ENCODE assay signal across 1 cellular context in the genomic region with DNA sequence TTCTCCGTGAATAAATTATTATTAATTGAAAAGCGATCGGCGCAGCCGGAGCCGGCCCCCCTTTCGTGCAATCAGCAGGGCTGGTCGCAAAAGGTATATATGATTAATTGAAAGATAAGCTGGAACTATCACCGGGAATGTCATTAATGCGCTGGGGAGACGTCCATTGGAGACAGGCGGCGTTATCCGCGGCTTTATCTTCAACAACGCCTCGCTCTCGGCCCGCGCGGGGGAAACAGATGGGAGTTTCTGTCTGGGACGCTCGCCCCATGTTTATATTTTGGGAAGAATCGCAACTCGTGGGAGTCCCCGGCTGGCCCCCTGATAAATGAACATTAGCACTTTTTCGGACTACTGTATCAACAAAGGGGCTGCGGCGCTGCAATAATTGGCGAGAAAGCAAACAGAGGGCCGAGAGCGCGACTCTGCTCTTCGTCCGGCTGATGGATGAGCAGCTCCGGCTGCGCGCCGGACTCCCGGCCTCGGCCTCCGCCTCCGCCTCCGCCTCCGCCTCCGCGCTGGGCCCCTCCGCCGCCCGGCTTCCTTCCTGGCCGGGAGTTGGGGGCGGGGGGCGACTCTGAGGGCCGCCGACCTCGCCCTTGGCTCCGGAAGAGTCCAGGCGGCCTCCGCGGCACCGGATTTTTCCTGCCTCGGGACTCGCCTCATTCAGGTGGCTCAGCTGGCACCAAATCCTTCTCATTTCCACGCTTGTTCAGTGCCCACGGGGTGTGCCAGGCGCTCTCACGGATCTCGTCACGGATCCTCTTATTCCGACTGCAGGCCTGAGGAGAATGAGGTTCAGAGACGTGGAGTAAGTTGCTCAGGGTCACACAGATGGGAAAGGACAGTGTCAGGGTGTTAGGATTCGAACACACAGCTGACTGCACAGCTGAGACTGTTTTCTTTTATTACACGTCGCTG.
TF ChIP-seq lines count a peak whose summit lies in the region.

No MANE protein-coding gene starts in this region.

TF ChIP-seq in GM23338, 12 proteins besides CTCF, POLR2A, EP300 and RAD21 (continued from another document):
- TF ChIP-seq, protein P1, sequence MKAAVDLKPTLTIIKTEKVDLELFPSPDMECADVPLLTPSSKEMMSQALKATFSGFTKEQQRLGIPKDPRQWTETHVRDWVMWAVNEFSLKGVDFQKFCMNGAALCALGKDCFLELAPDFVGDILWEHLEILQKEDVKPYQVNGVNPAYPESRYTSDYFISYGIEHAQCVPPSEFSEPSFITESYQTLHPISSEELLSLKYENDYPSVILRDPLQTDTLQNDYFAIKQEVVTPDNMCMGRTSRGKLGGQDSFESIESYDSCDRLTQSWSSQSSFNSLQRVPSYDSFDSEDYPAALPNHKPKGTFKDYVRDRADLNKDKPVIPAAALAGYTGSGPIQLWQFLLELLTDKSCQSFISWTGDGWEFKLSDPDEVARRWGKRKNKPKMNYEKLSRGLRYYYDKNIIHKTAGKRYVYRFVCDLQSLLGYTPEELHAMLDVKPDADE (IDR thresholded peaks at IDR 0.05), result no peak
TF ChIP-seq in GM23338: peak in this region for 2.
